Comparison of ENCODE assay signal across 22 cellular contexts in the genomic region with DNA sequence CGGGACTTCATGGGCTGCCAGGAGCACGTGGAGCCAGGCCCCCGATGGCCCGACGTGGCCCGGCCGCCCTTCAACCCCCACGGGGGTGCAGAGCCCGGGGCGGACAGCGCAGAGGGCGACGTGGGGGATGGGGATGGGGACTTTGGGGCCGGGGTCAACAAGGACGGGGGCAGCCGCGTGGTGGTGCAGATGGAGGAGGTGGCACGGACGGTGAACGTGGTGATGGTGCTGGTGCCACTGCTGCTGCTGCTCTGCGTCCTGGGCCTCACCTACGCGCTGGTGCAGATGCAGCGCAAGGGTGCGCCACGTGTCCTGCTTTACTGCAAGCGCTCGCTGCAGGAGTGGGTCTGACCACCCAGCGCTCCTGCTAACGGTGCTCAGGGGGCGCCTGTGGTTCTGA. TPM values are rescaled to one million over a fixed set of nuclear protein-coding genes. Genes with fewer than 3 reads are reported as not detected.
DNase-seq lines count a peak whose midpoint lies in the region; ATAC-seq and TF ChIP-seq lines count a peak whose summit lies in the region.
"Had no signal": no experiment of that assay in that cellular context is flagged by ENCODE, and none has a peak within 500 bp of the region (broad histone marks: within the 10 kb centered on the region; RNA-seq: fewer than 3 reads in every experiment).

No MANE protein-coding gene starts in this region.

- no peak for ATAC-seq in left cardiac atrium
- ATAC-seq in HG02840 (IDR thresholded peaks at IDR 0.05; ENCODE audit: low FRiP score, unreplicated experiment), result no peak
- ATAC-seq in GM18858 (IDR thresholded peaks at IDR 0.05; ENCODE audit: unreplicated experiment), result no peak
- no peak for ATAC-seq in stimulated activated naive CD8-positive, alpha-beta T cell treated with anti-CD3 and anti-CD28 coated beads, Interleukin-15, Interleukin-2, amounts not matched to agents 100 U/mL and 50 U/mL, for 24 hours
- ATAC-seq: A549, GM12878, GM23338 had no signal

- no peak overlapping the region for H4K8ac ChIP-seq in neuronal stem cell (ENCODE audit: low read depth, low read length)

- no peak overlapping the region for H3K27ac Mint-ChIP-seq in endodermal cell
- H3K27ac Mint-ChIP-seq: CD14-positive monocyte; CD4-positive, alpha-beta T cell; CD8-positive, alpha-beta memory T cell; GM23338 had no signal

- H3K4me3 Mint-ChIP-seq in endodermal cell, result no peak overlapping the region
- H3K4me3 Mint-ChIP-seq: CD14-positive monocyte; CD4-positive, alpha-beta T cell; CD8-positive, alpha-beta memory T cell; GM23338 had no signal

- peaks cover 2% of the 10 kb centered on the region for H3K79me1 ChIP-seq in neuronal stem cell (ENCODE audit: low read depth, low read length)

- peaks cover 33% of the 10 kb centered on the region for H3K36me3 Mint-ChIP-seq in endodermal cell (ENCODE audit: low read depth)
- H3K36me3 Mint-ChIP-seq: CD14-positive monocyte; CD8-positive, alpha-beta memory T cell had no signal

- H3K36me3 ChIP-seq in cardiac muscle cell (peaks cover 56% of the 10 kb centered on the region), endodermal cell (ENCODE audit: control insufficient read depth, insufficient read depth, low read length) (peaks cover 37% of the 10 kb centered on the region), neuronal stem cell (replicated peaks in 1 of 2; ENCODE audit: control insufficient read depth in 2 of 2, insufficient read depth in 2 of 2, low read length in 2 of 2) (peaks cover 19 to 20% of the 10 kb centered on the region in 2 donors)
- H3K36me3 ChIP-seq: BE2C; BLaER1 treated with 17β-estradiol and CSF1 and Interleukin-3, amounts not matched to agents 10 nM and 100 nM had no signal

- peaks cover 9% of the 10 kb centered on the region for H3K4me1 Mint-ChIP-seq in endodermal cell
- H3K4me1 Mint-ChIP-seq: CD14-positive monocyte; CD8-positive, alpha-beta memory T cell had no signal

- no peak overlapping the region for H3K4ac ChIP-seq in neuronal stem cell (ENCODE audit: low read length)

- H3K27me3 ChIP-seq in cardiac muscle cell (no peaks in the 10 kb centered on the region), endodermal cell (ENCODE audit: control insufficient read depth, insufficient read depth, low read length, poor library complexity, severe bottlenecking) (no peaks in the 10 kb centered on the region), neuronal stem cell (ENCODE audit: control insufficient read depth in 3 of 3, insufficient read depth in 3 of 3, low read depth in 1 of 3, low read length in 3 of 3) (no peaks in the 10 kb centered on the region)
- H3K27me3 ChIP-seq: BE2C; BLaER1 treated with 17β-estradiol and CSF1 and Interleukin-3, amounts not matched to agents 10 nM and 100 nM had no signal

- H4K91ac ChIP-seq in neuronal stem cell (ENCODE audit: low read depth, low read length, poor library complexity), result no peak overlapping the region

- H2AFZ ChIP-seq in neuronal stem cell (ENCODE audit: low read length), result no peak overlapping the region
- H2AFZ ChIP-seq: GM23338 had no signal

- H3K18ac ChIP-seq in neuronal stem cell (ENCODE audit: low read length), result no peak overlapping the region

- H3K9me3 Mint-ChIP-seq in endodermal cell, result no peaks in the 10 kb centered on the region
- H3K9me3 Mint-ChIP-seq: CD14-positive monocyte; CD4-positive, alpha-beta T cell; CD8-positive, alpha-beta memory T cell; GM23338 had no signal

- no peak for DNase-seq in cardiac muscle cell (ENCODE audit: low read depth in 1 of 2, low spot score in 1 of 2)
- no peak for DNase-seq in left cardiac atrium
- DNase-seq in 8988T, result peak; percentile 28
- peak; percentile 41 for DNase-seq in endodermal cell
- no peak for DNase-seq in neuronal stem cell (ENCODE audit: low spot score)
- DNase-seq in stimulated activated naive CD8-positive, alpha-beta T cell treated with anti-CD3 and anti-CD28 coated beads, Interleukin-15, Interleukin-2, amounts not matched to agents 100 U/mL and 50 U/mL, for 24 hours, result no peak
- DNase-seq: ACHN; AML-193; BE2C; CD4-positive, alpha-beta T cell; CD8-positive, alpha-beta memory T cell; DMS53; DND-41; HCEC 1CT had no signal

- no peak for TF ChIP-seq CTCF in cardiac muscle cell (IDR thresholded peaks at IDR 0.05; ENCODE audit: low read depth, low read length)
- TF ChIP-seq CTCF in endodermal cell (conservative IDR thresholded peaks at IDR 0.05), result no peak

- H3K4me2 ChIP-seq in neuronal stem cell (ENCODE audit: insufficient read depth, low read length, poor library complexity, severe bottlenecking), result no peak overlapping the region
- H3K4me2 ChIP-seq: A549, GM23338 had no signal

- H3K9me3 ChIP-seq in cardiac muscle cell (ENCODE audit: low read depth) (no peaks in the 10 kb centered on the region), endodermal cell (ENCODE audit: control insufficient read depth, low read length) (no peaks in the 10 kb centered on the region), neuronal stem cell (replicated peaks in 1 of 2; ENCODE audit: control insufficient read depth in 2 of 2, insufficient read depth in 1 of 2, low read depth in 1 of 2, low read length in 2 of 2) (peaks cover 0 to 3% of the 10 kb centered on the region in 2 donors)
- H3K9me3 ChIP-seq: A549; BE2C; BLaER1 treated with 17β-estradiol and CSF1 and Interleukin-3, amounts not matched to agents 10 nM and 100 nM had no signal

- H2BK120ac ChIP-seq in neuronal stem cell (ENCODE audit: low read depth, low read length), result no peak overlapping the region

- H3K27me3 Mint-ChIP-seq in endodermal cell (ENCODE audit: insufficient read depth), result no peaks in the 10 kb centered on the region
- H3K27me3 Mint-ChIP-seq: CD4-positive, alpha-beta T cell had no signal

- no peak overlapping the region for H2AK5ac ChIP-seq in neuronal stem cell (ENCODE audit: low read depth, low read length)

- no peak overlapping the region for H3K4me3 ChIP-seq in cardiac muscle cell
- no peak overlapping the region for H3K4me3 ChIP-seq in endodermal cell (ENCODE audit: low read length)
- H3K4me3 ChIP-seq in neuronal stem cell (ENCODE audit: low read length in 2 of 2), result no peak overlapping the region
- H3K4me3 ChIP-seq: A549; BLaER1 treated with 17β-estradiol and CSF1 and Interleukin-3, amounts not matched to agents 10 nM and 100 nM; GM12878; GM23338 had no signal

- H3K23ac ChIP-seq in neuronal stem cell (ENCODE audit: low read depth, low read length, poor library complexity), result no peak overlapping the region

- H3K14ac ChIP-seq in neuronal stem cell (ENCODE audit: low read length), result no peak overlapping the region

- 91 to 93% methylated on average over 18 to 31 of the region's 31 CpGs for WGBS in endodermal cell (ENCODE audit: insufficient coverage in 1 of 2, insufficient read length in 1 of 2), 2 experiments
- no CpG with 5 or more reads among the region's 31 CpGs for WGBS in neuronal stem cell (ENCODE audit: extremely low coverage in 2 of 2, insufficient read length in 2 of 2, insufficient replicate concordance in 1 of 2), 2 donors

- no peak overlapping the region for H2BK12ac ChIP-seq in neuronal stem cell (ENCODE audit: low read length)

- peak overlapping the region; percentile 53 for H2BK5ac ChIP-seq in neuronal stem cell (ENCODE audit: low read length)

- intact Hi-C loops in left cardiac atrium (cut with DNase I), result no loop called here

- H2BK15ac ChIP-seq in neuronal stem cell (ENCODE audit: low read length), result no peak overlapping the region

- no peak overlapping the region for H3K9ac ChIP-seq in endodermal cell (ENCODE audit: extremely low read depth, low read length, poor library complexity, severe bottlenecking)
- H3K9ac ChIP-seq in neuronal stem cell (ENCODE audit: low read depth, low read length, poor library complexity), result no peak overlapping the region
- H3K9ac ChIP-seq: BLaER1 treated with 17β-estradiol and CSF1 and Interleukin-3, amounts not matched to agents 10 nM and 100 nM had no signal

- H3K4me1 ChIP-seq in cardiac muscle cell (ENCODE audit: low read depth) (peaks cover 34% of the 10 kb centered on the region), endodermal cell (ENCODE audit: control insufficient read depth, insufficient read depth, low read length) (peaks cover 5% of the 10 kb centered on the region), neuronal stem cell (ENCODE audit: control insufficient read depth in 2 of 2, insufficient read depth in 1 of 2, low read depth in 1 of 2, low read length in 2 of 2) (peaks cover 16 to 17% of the 10 kb centered on the region in 2 donors)
- H3K4me1 ChIP-seq: A549, BE2C had no signal

- peak overlapping the region; percentile 96 for H3K27ac ChIP-seq in cardiac muscle cell
- no peak overlapping the region for H3K27ac ChIP-seq in endodermal cell (ENCODE audit: low read depth, low read length)
- H3K27ac ChIP-seq in neuronal stem cell (replicated peaks; ENCODE audit: low read length), result no peak overlapping the region
- H3K27ac ChIP-seq: 22Rv1, A549 had no signal

RNA-seq across cellular contexts. Expression of gene MMP15, which starts 19.5 kb away (rescaled TPM):
- total RNA-seq in cardiac muscle cell (391 and 473 TPM in 2 replicates), left cardiac atrium (10 to 100 TPM; 46.2 to 52.9 TPM), endodermal cell (100 to 1,000 TPM in 1 of 2 donors, 10 to 100 TPM in 1; 99.8 to 105 TPM)
- 317 and 388 TPM in 2 replicates for polyA plus RNA-seq in cardiac muscle cell
- polyA plus RNA-seq in endodermal cell (2013, experiment 1 of 2), result 34.0 TPM
- 34.0 TPM for polyA plus RNA-seq in endodermal cell (2013, experiment 2 of 2)
- polyA plus RNA-seq in neuronal stem cell (2013, experiment 1 of 2), result 10.1 TPM
- 10.1 TPM for polyA plus RNA-seq in neuronal stem cell (2013, experiment 2 of 2)
- polyA plus RNA-seq: CD14-positive monocyte had no signal

RNA-seq across cellular contexts. Expression of gene USB1, which starts 43.9 kb away (rescaled TPM):
- total RNA-seq in cardiac muscle cell (41.4 and 48.3 TPM in 2 replicates), left cardiac atrium (10 to 100 TPM; 32.3 to 37.7 TPM), endodermal cell (100 to 1,000 TPM; 139 to 163 TPM)
- 40.2 and 60.8 TPM in 2 replicates for polyA plus RNA-seq in cardiac muscle cell
- polyA plus RNA-seq in endodermal cell (2013, experiment 1 of 2), result 62.2 TPM
- polyA plus RNA-seq in endodermal cell (2013, experiment 2 of 2), result 62.7 TPM
- polyA plus RNA-seq in neuronal stem cell (2013, experiment 1 of 2), result 40.5 TPM
- 39.6 TPM for polyA plus RNA-seq in neuronal stem cell (2013, experiment 2 of 2)

RNA-seq across cellular contexts. Expression of gene ZNF319, which starts 44.6 kb away (rescaled TPM):
- total RNA-seq in cardiac muscle cell (11.6 and 12.4 TPM in 2 replicates), left cardiac atrium (1 to 10 TPM; 5.9 to 8.1 TPM), endodermal cell (10 to 100 TPM in 1 of 2 donors, 1 to 10 TPM in 1; 9.8 to 10.8 TPM)
- 12.3 and 13.3 TPM in 2 replicates for polyA plus RNA-seq in cardiac muscle cell
- 11.5 TPM for polyA plus RNA-seq in endodermal cell (2013, experiment 1 of 2)
- polyA plus RNA-seq in endodermal cell (2013, experiment 2 of 2), result 8.2 TPM
- 7.0 TPM for polyA plus RNA-seq in neuronal stem cell (2013, experiment 1 of 2)
- polyA plus RNA-seq in neuronal stem cell (2013, experiment 2 of 2), result 8.3 TPM

Comparison
In these comparisons a context has a peak if more than half of its experiments do, and no peak if none do; other contexts are left out.
1. DNase-seq: peak in 8988T (single experiment) and endodermal cell (single experiment); none in cardiac muscle cell (0 of 2), left cardiac atrium (single experiment), neuronal stem cell (single experiment) and stimulated activated naive CD8-positive, alpha-beta T cell treated with anti-CD3 and anti-CD28 coated beads, Interleukin-15, Interleukin-2, amounts not matched to agents 100 U/mL and 50 U/mL, for 24 hours (single experiment).